In the genomic region with DNA sequence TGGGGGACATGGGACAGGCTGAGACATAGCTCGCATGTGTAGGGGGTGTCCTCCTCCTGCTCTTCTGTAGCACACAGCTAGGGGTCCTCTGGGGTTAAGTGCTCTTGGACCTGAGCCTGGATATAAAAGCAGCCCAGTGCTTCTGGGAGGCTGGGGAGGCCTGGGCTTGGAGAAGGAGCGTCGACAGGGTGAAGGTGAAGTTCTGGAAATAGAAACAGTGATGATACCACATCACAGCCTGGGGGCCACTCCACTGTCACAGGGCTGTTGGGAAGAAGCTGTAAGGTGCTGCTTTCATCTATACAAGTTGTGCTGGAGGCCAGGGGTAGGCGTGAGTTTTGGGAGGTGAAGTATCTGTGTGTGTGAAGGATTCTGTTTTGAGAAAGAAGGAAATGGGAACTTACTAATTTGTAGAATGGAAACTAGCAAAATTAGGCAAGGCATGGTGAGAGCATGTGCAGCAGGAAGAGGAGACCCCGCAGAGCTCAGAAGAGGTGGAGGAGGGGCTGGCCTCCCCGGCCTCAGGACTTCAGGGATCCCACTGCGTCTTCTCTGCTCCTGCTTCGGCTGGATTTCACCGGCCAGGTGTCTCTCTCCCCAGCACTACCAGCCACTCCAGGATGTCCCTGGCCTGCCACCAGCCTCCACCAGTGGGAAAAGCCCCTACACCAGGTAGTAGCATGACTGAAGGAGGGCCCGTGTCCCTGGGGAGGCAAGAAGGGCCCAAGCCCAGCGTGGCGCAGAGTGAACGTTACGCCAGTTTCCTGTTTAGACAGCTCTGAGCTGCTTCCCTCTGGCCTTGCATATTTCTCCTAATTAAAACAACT, we compare ENCODE assay signal across 8 cellular contexts. TPM values are rescaled to one million over a fixed set of nuclear protein-coding genes. Genes with fewer than 3 reads are reported as not detected.
DNase-seq lines count a peak whose midpoint lies in the region; ATAC-seq and TF ChIP-seq lines count a peak whose summit lies in the region.

No MANE protein-coding gene starts in this region.

- WGBS in gastroesophageal sphincter (ENCODE audit: low coverage in 1 of 2), 2 donors: 61 to 73% methylated on average over 5 to 13 of the region's 14 CpGs
- WGBS in prostate gland: 72% methylated on average over 14 of the region's 14 CpGs

- intact Hi-C loops in left ventricle myocardium superior (cut with micrococcal nuclease): no loop called here
- intact Hi-C loops in prostate gland (cut with DNase I): no loop called here

- CTCF ChIA-PET in RWPE1 (lab: Yijun Ruan, JAX): no interaction called here

- no peak for TF ChIP-seq EP300 in gastroesophageal sphincter (IDR thresholded peaks at IDR 0.05)

- H3K36me3 ChIP-seq in gastroesophageal sphincter: no peaks in the 10 kb centered on the region
- H3K36me3 ChIP-seq in prostate gland: no peaks in the 10 kb centered on the region

- no peak overlapping the region for H3K27ac ChIP-seq in RWPE1
- H3K27ac ChIP-seq in gastroesophageal sphincter: no peak overlapping the region
- no peak overlapping the region for H3K27ac ChIP-seq in prostate gland

- peak; percentile 34 for DNase-seq in activated CD4-positive, alpha-beta T cell treated with anti-CD3 and anti-CD28 coated beads for 48 hours
- no peak for DNase-seq in activated CD4-positive, alpha-beta T cell treated with anti-CD3 and anti-CD28 coated beads, Interleukin-2, amount 50 U/mL, for 1 hour
- DNase-seq in NCI-H69 (lab: John Stamatoyannopoulos, UW) (peak; percentile 48), left ventricle myocardium superior (no peak), RWPE1 (ENCODE audit: low spot score) (no peak), prostate gland (ENCODE audit: low spot score) (no peak)

- H3K4me3 ChIP-seq in gastroesophageal sphincter (no peak overlapping the region), prostate gland (no peak overlapping the region)

- H3K4me1 ChIP-seq in gastroesophageal sphincter: no peaks in the 10 kb centered on the region
- H3K4me1 ChIP-seq in prostate gland (replicated peaks): no peaks in the 10 kb centered on the region

- H3K9me3 ChIP-seq in gastroesophageal sphincter (no peaks in the 10 kb centered on the region), prostate gland (no peaks in the 10 kb centered on the region)

- H3K27me3 ChIP-seq in gastroesophageal sphincter (peaks cover 8% of the 10 kb centered on the region), prostate gland (replicated peaks; ENCODE audit: insufficient read depth) (no peaks in the 10 kb centered on the region)

- no peak for TF ChIP-seq POLR2A in gastroesophageal sphincter (IDR thresholded peaks at IDR 0.05)
- TF ChIP-seq POLR2A in prostate gland (IDR thresholded peaks at IDR 0.05): no peak

- ATAC-seq in HG02623 (IDR thresholded peaks at IDR 0.05; ENCODE audit: unreplicated experiment): peak; percentile 47
- ATAC-seq in left ventricle myocardium superior: peak; percentile 72
- no peak for ATAC-seq in gastroesophageal sphincter

- POLR2A ChIA-PET in RWPE1 (lab: Yijun Ruan, JAX; ENCODE audit: low non-redundant PET): no interaction called here

- TF ChIP-seq CTCF in RWPE1 (conservative IDR thresholded peaks at IDR 0.05; ENCODE audit: low read depth) (no peak), gastroesophageal sphincter (IDR thresholded peaks at IDR 0.05) (no peak), prostate gland (IDR thresholded peaks at IDR 0.05) (no peak)

RNA-seq across cellular contexts. Expression of gene PLCG2, which starts 19.4 kb away (rescaled TPM):
- total RNA-seq in left ventricle myocardium superior (5.2 TPM), gastroesophageal sphincter (10 to 100 TPM in 1 of 4 donors, 1 to 10 TPM in 3; 6.2 to 11.4 (median 8.1) TPM), prostate gland (10 to 100 TPM; 10.3 to 12.8 TPM)

Comparison
In these comparisons a context has a peak if more than half of its experiments do, and no peak if none do; other contexts are left out.
1. DNase-seq: peak in activated CD4-positive, alpha-beta T cell treated with anti-CD3 and anti-CD28 coated beads for 48 hours (single experiment) and NCI-H69 (single experiment); none in activated CD4-positive, alpha-beta T cell treated with anti-CD3 and anti-CD28 coated beads, Interleukin-2, amount 50 U/mL, for 1 hour (single experiment), left ventricle myocardium superior (single experiment), RWPE1 (single experiment) and prostate gland (single experiment).